In genomic region chr3:114464548-114464947, GRCh38 we compare ENCODE assay signal across 12 cellular contexts.
DNase-seq lines count a peak whose midpoint lies in the region; ATAC-seq and TF ChIP-seq lines count a peak whose summit lies in the region.
"Had no signal": no experiment of that assay in that cellular context is flagged by ENCODE, and none has a peak within 500 bp of the region (broad histone marks: within the 10 kb centered on the region; RNA-seq: fewer than 3 reads in every experiment).

No MANE protein-coding gene starts in this region.

- H3K36me3 ChIP-seq in right lobe of liver: no peaks in the 10 kb centered on the region

- H3K4me3 ChIP-seq in right lobe of liver: no peak overlapping the region

- no peaks in the 10 kb centered on the region for H3K9me3 ChIP-seq in right lobe of liver

- H3K4me1 Mint-ChIP-seq in activated T-helper 17 cell treated with anti-CD3 and anti-CD28 coated beads, Interleukin-2, amount 50 U/mL, for 72 hours: no peaks in the 10 kb centered on the region

- no peaks in the 10 kb centered on the region for H3K9me3 Mint-ChIP-seq in activated T-helper 17 cell treated with anti-CD3 and anti-CD28 coated beads, Interleukin-2, amount 50 U/mL, for 72 hours
- H3K9me3 Mint-ChIP-seq: CD8-positive, alpha-beta memory T cell; dendritic cell treated with granulocyte-macrophage colony-stimulating factor and Interleukin-4, amounts not matched to agents 40 ng/mL and 50 ng/mL, for 4 days; naive thymus-derived CD4-positive, alpha-beta T cell had no signal

- ATAC-seq in GM18508 (IDR thresholded peaks at IDR 0.05; ENCODE audit: insufficient read depth, unreplicated experiment): peak; percentile 92
- ATAC-seq in GM19468 (IDR thresholded peaks at IDR 0.05; ENCODE audit: extremely low read depth, unreplicated experiment): peak; percentile 65
- ATAC-seq in HG02943 (IDR thresholded peaks at IDR 0.05; ENCODE audit: low read depth, unreplicated experiment): peak; percentile 78
- ATAC-seq in activated T-helper 17 cell treated with anti-CD3 and anti-CD28 coated beads, Interleukin-2, amount 50 U/mL, for 72 hours (replicated peaks): peak; percentile 63
- ATAC-seq in right lobe of liver: no peak
- ATAC-seq in left lobe of liver: no peak
- ATAC-seq: naive thymus-derived CD4-positive, alpha-beta T cell had no signal

- H3K4me3 Mint-ChIP-seq in activated T-helper 17 cell treated with anti-CD3 and anti-CD28 coated beads, Interleukin-2, amount 50 U/mL, for 72 hours: no peak overlapping the region
- H3K4me3 Mint-ChIP-seq: CD8-positive, alpha-beta memory T cell; dendritic cell treated with granulocyte-macrophage colony-stimulating factor and Interleukin-4, amounts not matched to agents 40 ng/mL and 50 ng/mL, for 4 days; naive thymus-derived CD4-positive, alpha-beta T cell had no signal

- H3K27me3 Mint-ChIP-seq in activated T-helper 17 cell treated with anti-CD3 and anti-CD28 coated beads, Interleukin-2, amount 50 U/mL, for 72 hours: no peaks in the 10 kb centered on the region
- H3K27me3 Mint-ChIP-seq: CD8-positive, alpha-beta memory T cell; dendritic cell treated with granulocyte-macrophage colony-stimulating factor and Interleukin-4, amounts not matched to agents 40 ng/mL and 50 ng/mL, for 4 days had no signal

- H3K4me1 ChIP-seq in right lobe of liver: peaks cover 0 to 15% (median 7%) of the 10 kb centered on the region in 4 donors

- no peak for TF ChIP-seq CTCF in right lobe of liver (IDR thresholded peaks at IDR 0.05)

- no peak for TF ChIP-seq POLR2A in right lobe of liver (IDR thresholded peaks at IDR 0.05)

- DNase-seq in right lobe of liver (no peak), mucosa of gallbladder (ENCODE audit: low spot score) (no peak), Kasumi-1 (lab: John Stamatoyannopoulos, UW) (no peak), left lobe of liver (ENCODE audit: low spot score) (no peak)
- DNase-seq: activated effector memory CD4-positive, alpha-beta T cell treated with Interleukin-2 at 50 U/mL for 16 hours; CD8-positive, alpha-beta memory T cell; naive thymus-derived CD4-positive, alpha-beta T cell had no signal

- no peak overlapping the region for H3K27ac Mint-ChIP-seq in activated T-helper 17 cell treated with anti-CD3 and anti-CD28 coated beads, Interleukin-2, amount 50 U/mL, for 72 hours
- H3K27ac Mint-ChIP-seq: dendritic cell treated with granulocyte-macrophage colony-stimulating factor and Interleukin-4, amounts not matched to agents 40 ng/mL and 50 ng/mL, for 4 days; naive thymus-derived CD4-positive, alpha-beta T cell had no signal

- no peaks in the 10 kb centered on the region for H3K27me3 ChIP-seq in right lobe of liver

- no peak overlapping the region for H3K27ac ChIP-seq in right lobe of liver

- intact Hi-C loops in right lobe of liver (cut with DNase I): no loop called here

- H3K36me3 Mint-ChIP-seq in activated T-helper 17 cell treated with anti-CD3 and anti-CD28 coated beads, Interleukin-2, amount 50 U/mL, for 72 hours (ENCODE audit: low read depth): no peaks in the 10 kb centered on the region
- H3K36me3 Mint-ChIP-seq: naive thymus-derived CD4-positive, alpha-beta T cell had no signal

Comparison
In these comparisons a context has a peak if more than half of its experiments do, and no peak if none do; other contexts are left out.
1. ATAC-seq: peak in GM18508 (single experiment), GM19468 (single experiment), HG02943 (single experiment) and activated T-helper 17 cell treated with anti-CD3 and anti-CD28 coated beads, Interleukin-2, amount 50 U/mL, for 72 hours (single experiment); none in right lobe of liver (0 of 4) and left lobe of liver (single experiment).